In the genomic region with DNA sequence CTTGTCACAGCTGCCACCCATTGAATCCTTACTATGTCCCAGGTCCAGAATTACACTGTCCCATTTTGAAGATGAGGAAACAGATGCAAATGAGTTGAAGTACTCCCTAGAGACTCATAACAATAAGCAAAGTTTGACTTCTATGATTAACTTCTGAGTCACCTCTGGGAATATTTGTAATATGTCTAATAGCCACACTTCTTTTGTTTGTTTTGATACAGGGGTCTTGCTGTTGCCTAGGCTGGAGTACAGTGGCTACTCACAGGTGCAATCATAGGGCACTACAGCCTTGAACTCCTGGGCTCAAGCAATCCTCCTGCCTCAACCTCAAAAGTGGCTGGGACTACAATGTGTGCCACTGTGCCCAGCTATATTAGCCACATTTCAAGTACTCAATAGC, we compare ENCODE assay signal across 1 cellular context.
TF ChIP-seq lines count a peak whose summit lies in the region.

No MANE protein-coding gene starts in this region.

TF ChIP-seq in HepG2, 621 proteins besides CTCF, POLR2A, EP300 and RAD21:
- TF ChIP-seq RXRA (CRISPR knock-in tag; IDR thresholded peaks at IDR 0.05) (peak; percentile 71; the same call in 1 of the 2 replicates), BCL6 (CRISPR knock-in tag; IDR thresholded peaks at IDR 0.05) (no peak), ZNF207 (IDR thresholded peaks at IDR 0.05; ENCODE audit: borderline replicate concordance) (no peak), TOE1 (CRISPR knock-in tag; IDR thresholded peaks at IDR 0.05) (no peak), MIXL1 (CRISPR knock-in tag; IDR thresholded peaks at IDR 0.05) (no peak), CBX5 (CRISPR knock-in tag; IDR thresholded peaks at IDR 0.05; ENCODE audit: borderline replicate concordance) (no peak), FOSL2 (CRISPR knock-in tag; IDR thresholded peaks at IDR 0.05) (peak; percentile 34; the same call in 1 of the 2 replicates), RARA (CRISPR knock-in tag; IDR thresholded peaks at IDR 0.05) (peak; percentile 86), CEBPB (IDR thresholded peaks at IDR 0.05; ENCODE audit: borderline replicate concordance, low read depth, low read length) (no peak), BCL3 (CRISPR knock-in tag; IDR thresholded peaks at IDR 0.05) (no peak), MED1 (CRISPR knock-in tag; IDR thresholded peaks at IDR 0.05) (no peak), ZNF652 (CRISPR knock-in tag; IDR thresholded peaks at IDR 0.05; ENCODE audit: borderline replicate concordance, low read depth) (no peak), ARID3A (IDR thresholded peaks at IDR 0.05; ENCODE audit: low read depth, low read length) (0 out of 2 replicates have a peak, but pooled peaks have one; percentile 34), SRSF1 (optimal IDR thresholded peaks at IDR 0.05; ENCODE audit: low read depth, low read length) (no peak), SKI (IDR thresholded peaks at IDR 0.05; ENCODE audit: partially characterized antibody) (peak; percentile 25), ZNF607 (CRISPR knock-in tag; IDR thresholded peaks at IDR 0.05; ENCODE audit: borderline replicate concordance) (no peak), ZNF282 (IDR thresholded peaks at IDR 0.05; ENCODE audit: partially characterized antibody) (no peak)
- TF ChIP-seq, protein P1, sequence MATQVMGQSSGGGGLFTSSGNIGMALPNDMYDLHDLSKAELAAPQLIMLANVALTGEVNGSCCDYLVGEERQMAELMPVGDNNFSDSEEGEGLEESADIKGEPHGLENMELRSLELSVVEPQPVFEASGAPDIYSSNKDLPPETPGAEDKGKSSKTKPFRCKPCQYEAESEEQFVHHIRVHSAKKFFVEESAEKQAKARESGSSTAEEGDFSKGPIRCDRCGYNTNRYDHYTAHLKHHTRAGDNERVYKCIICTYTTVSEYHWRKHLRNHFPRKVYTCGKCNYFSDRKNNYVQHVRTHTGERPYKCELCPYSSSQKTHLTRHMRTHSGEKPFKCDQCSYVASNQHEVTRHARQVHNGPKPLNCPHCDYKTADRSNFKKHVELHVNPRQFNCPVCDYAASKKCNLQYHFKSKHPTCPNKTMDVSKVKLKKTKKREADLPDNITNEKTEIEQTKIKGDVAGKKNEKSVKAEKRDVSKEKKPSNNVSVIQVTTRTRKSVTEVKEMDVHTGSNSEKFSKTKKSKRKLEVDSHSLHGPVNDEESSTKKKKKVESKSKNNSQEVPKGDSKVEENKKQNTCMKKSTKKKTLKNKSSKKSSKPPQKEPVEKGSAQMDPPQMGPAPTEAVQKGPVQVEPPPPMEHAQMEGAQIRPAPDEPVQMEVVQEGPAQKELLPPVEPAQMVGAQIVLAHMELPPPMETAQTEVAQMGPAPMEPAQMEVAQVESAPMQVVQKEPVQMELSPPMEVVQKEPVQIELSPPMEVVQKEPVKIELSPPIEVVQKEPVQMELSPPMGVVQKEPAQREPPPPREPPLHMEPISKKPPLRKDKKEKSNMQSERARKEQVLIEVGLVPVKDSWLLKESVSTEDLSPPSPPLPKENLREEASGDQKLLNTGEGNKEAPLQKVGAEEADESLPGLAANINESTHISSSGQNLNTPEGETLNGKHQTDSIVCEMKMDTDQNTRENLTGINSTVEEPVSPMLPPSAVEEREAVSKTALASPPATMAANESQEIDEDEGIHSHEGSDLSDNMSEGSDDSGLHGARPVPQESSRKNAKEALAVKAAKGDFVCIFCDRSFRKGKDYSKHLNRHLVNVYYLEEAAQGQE (IDR thresholded peaks at IDR 0.05; ENCODE audit: borderline replicate concordance in 1 of 2, low read depth in 1 of 2, low read length in 2 of 2), result no peak
- TF ChIP-seq, protein P2, sequence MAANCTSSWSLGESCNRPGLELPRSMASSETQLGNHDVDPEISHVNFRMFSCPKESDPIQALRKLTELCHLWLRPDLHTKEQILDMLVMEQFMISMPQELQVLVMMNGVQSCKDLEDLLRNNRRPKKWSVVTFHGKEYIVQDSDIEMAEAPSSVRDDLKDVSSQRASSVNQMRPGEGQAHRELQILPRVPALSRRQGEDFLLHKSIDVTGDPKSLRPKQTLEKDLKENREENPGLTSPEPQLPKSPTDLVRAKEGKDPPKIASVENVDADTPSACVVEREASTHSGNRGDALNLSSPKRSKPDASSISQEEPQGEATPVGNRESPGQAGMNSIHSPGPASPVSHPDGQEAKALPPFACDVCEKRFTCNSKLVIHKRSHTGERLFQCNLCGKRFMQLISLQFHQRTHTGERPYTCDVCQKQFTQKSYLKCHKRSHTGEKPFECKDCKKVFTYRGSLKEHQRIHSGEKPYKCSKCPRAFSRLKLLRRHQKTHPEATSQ (CRISPR knock-in tag; IDR thresholded peaks at IDR 0.05; ENCODE audit: borderline replicate concordance), result no peak
